25 cellular contexts compared by ENCODE assay signal in genomic region chr2:215571693-215572092, GRCh38.
"Had no signal": no experiment of that assay in that cellular context is flagged by ENCODE, and none has a peak within 500 bp of the region (broad histone marks: within the 10 kb centered on the region; RNA-seq: fewer than 3 reads in every experiment).

No MANE protein-coding gene starts in this region.

- H3K27ac ChIP-seq: adrenal gland, coronary artery, hepatocyte, neural progenitor cell, sigmoid colon, stomach, testis, uterus had no signal

- H3K4me3 ChIP-seq: adrenal gland, coronary artery, hepatocyte, lung, neural progenitor cell, sigmoid colon, smooth muscle cell, stomach, testis, uterus had no signal

- H3K4me1 ChIP-seq: adrenal gland, neural progenitor cell, sigmoid colon, stomach, testis, uterus had no signal

- H3K36me3 ChIP-seq: adrenal gland, neural progenitor cell, sigmoid colon, stomach, uterus had no signal

- DNase-seq: activated B cell treated with CpG ODN at 0.5 μM for 24 hours; activated CD4-positive, alpha-beta T cell treated with anti-CD3 and anti-CD28 coated beads for 36 hours; activated CD4-positive, alpha-beta T cell treated with anti-CD3 and anti-CD28 coated beads, Interleukin-2, amount 50 U/mL, for 4 hours; activated CD8-positive, alpha-beta memory T cell treated with anti-CD3 and anti-CD28 coated beads for 24 hours; activated CD8-positive, alpha-beta memory T cell treated with anti-CD3 and anti-CD28 coated beads, Interleukin-2, amount 50 U/mL, for 4 hours; activated naive CD4-positive, alpha-beta T cell; activated T-cell treated with anti-CD3 and anti-CD28 coated beads, Interleukin-2, amount 50 U/mL, for 24 hours; adrenal gland; effector CD4-positive, alpha-beta T cell; foreskin fibroblast; immature natural killer cell; naive thymus-derived CD4-positive, alpha-beta T cell; posterior cingulate gyrus; retina; sigmoid colon; stimulated activated CD4-positive, alpha-beta T cell treated with anti-CD3 and anti-CD28 coated beads, Interleukin-15, amount 100 ng/mL, for 24 hours; stomach; testis; trophoblast cell; uterus had no signal

- H3K9me3 ChIP-seq: adrenal gland, sigmoid colon, stomach, testis, uterus had no signal

- H3K27me3 ChIP-seq: adrenal gland, hepatocyte, neural progenitor cell, sigmoid colon, stomach, testis, uterus had no signal
